In the genomic region with DNA sequence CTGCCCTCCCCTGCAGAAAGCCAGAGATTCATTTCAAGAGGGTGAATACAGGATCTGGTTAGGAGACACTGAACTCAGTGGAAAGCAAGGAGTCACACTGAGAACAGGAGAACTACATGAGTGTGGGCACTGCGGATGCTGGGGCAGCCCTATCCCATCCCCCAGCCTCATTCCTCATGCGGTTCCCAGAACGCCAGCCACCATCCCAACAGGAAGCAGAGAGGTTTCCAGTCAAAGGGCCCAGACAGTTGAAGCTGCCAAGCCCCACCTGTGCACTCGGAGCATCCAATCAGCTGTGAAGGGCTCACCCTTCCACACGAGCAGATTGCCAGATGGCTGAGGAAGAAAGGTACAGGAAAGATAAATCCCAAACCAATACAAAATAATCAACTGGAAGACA, we compare ENCODE assay signal across 30 cellular contexts. TPM values are rescaled to one million over a fixed set of nuclear protein-coding genes. Genes with fewer than 3 reads are reported as not detected.
DNase-seq lines count a peak whose midpoint lies in the region; ATAC-seq, FAIRE-seq and TF ChIP-seq lines count a peak whose summit lies in the region.
"Had no signal": no experiment of that assay in that cellular context is flagged by ENCODE, and none has a peak within 500 bp of the region (broad histone marks: within the 10 kb centered on the region; RNA-seq: fewer than 3 reads in every experiment).

No MANE protein-coding gene starts in this region.

- H3K23ac ChIP-seq in H1 (ENCODE audit: insufficient read length) (no peak overlapping the region), neuronal stem cell (ENCODE audit: low read depth, low read length, poor library complexity) (no peak overlapping the region)

- H2AK5ac ChIP-seq in H1 (ENCODE audit: low read depth, low read length) (no peak overlapping the region), neuronal stem cell (ENCODE audit: low read depth, low read length) (no peak overlapping the region)

- WGBS in H1 (ENCODE audit: extremely low coverage in 1 of 2, insufficient coverage in 1 of 2, insufficient read length in 1 of 2, insufficient replicate concordance in 2 of 2, low coverage in 1 of 2, low lambda C conversion rate in 2 of 2, missing lambda C conversion rate in 1 of 2), 2 experiments, result 81% methylated on average over 5 of the region's 5 CpGs; no CpG with 5 or more reads in 1 of the 2 experiments
- no CpG with 5 or more reads among the region's 5 CpGs for WGBS in neuronal stem cell (ENCODE audit: extremely low coverage in 2 of 2, insufficient read length in 2 of 2, insufficient replicate concordance in 1 of 2), 2 donors

- no peak for TF ChIP-seq CTCF in H1 (IDR thresholded peaks at IDR 0.05; ENCODE audit: control extremely low read depth in 1 of 3, insufficient read depth in 1 of 3, low read depth in 1 of 3, low read length in 3 of 3)

- TF ChIP-seq EP300 in H1 (IDR thresholded peaks at IDR 0.05; ENCODE audit: borderline replicate concordance in 1 of 2, low read depth in 2 of 2, low read length in 2 of 2), result no peak

- no peaks in the 10 kb centered on the region for H3K9me3 ChIP-seq in H1 (ENCODE audit: insufficient read depth in 2 of 2, low read depth in 1 of 2, low read length in 1 of 2)
- no peaks in the 10 kb centered on the region for H3K9me3 ChIP-seq in neuronal stem cell (replicated peaks in 1 of 2; ENCODE audit: control insufficient read depth in 2 of 2, insufficient read depth in 1 of 2, low read depth in 1 of 2, low read length in 2 of 2)
- H3K9me3 ChIP-seq: Caco-2, SJSA1 had no signal

- no peak for ATAC-seq in HG02981 (IDR thresholded peaks at IDR 0.05; ENCODE audit: unreplicated experiment)
- ATAC-seq: GM12878 had no signal

- H2BK15ac ChIP-seq in H1 (ENCODE audit: low read length) (no peak overlapping the region), neuronal stem cell (ENCODE audit: low read length) (no peak overlapping the region)

- POLR2A ChIA-PET in H1 (lab: Charles Lee; ENCODE audit: partially characterized antibody), result interaction anchor here (0.6 to 1.0 kb wide), 2 partner anchors 14 to 744 kb away, joined by 3 to 4 read pairs; no protein-coding TSS in a partner anchor

- TF ChIP-seq POLR2A in H1 (IDR thresholded peaks at IDR 0.05; ENCODE audit: control extremely low read depth in 1 of 2, low read depth in 2 of 2, low read length in 2 of 2), result no peak

- no peak overlapping the region for H2BK120ac ChIP-seq in H1 (replicated peaks; ENCODE audit: low read depth, low read length)
- no peak overlapping the region for H2BK120ac ChIP-seq in neuronal stem cell (ENCODE audit: low read depth, low read length)

- no peak overlapping the region for H2BK20ac ChIP-seq in H1 (ENCODE audit: low read length)

- H3K4me3 ChIP-seq in H7 (ENCODE audit: insufficient read depth, low read depth, low read length), result no peak overlapping the region
- H3K4me3 ChIP-seq in H1 (ENCODE audit: extremely low read depth in 1 of 4, insufficient read depth in 2 of 4, low read depth in 3 of 4, low read length in 4 of 4), result no peak overlapping the region
- no peak overlapping the region for H3K4me3 ChIP-seq in neuronal stem cell (ENCODE audit: low read length in 2 of 2)
- H3K4me3 ChIP-seq: GM12878, PC-9, SJSA1 had no signal

- CTCF ChIA-PET in H1 (lab: Charles Lee; ENCODE audit: partially characterized antibody), result no interaction called here

- DNase-seq in H7 (peak; percentile 52), NCI-H2171 (lab: John Stamatoyannopoulos, UW) (peak; percentile 80), H1 (ENCODE audit: low read depth in 1 of 2, low spot score in 2 of 2) (no peak), neuronal stem cell (ENCODE audit: low spot score) (no peak), D341Med (ENCODE audit: low spot score) (no peak)
- no peak for DNase-seq in stimulated activated CD4-positive, alpha-beta T cell treated with anti-CD3 and anti-CD28 coated beads, Interleukin-4, amount 100 ng/mL, for 24 hours
- DNase-seq: C1 segment of cervical spinal cord; Caco-2; CD4-positive, alpha-beta memory T cell; DMS 273 treated with DMSO at 0.1 percent for 48 hours; DMS79; EL; GDM1; KBM-7; MV-4-11; NCI-H1105; NCI-H146; NCI-H1930; NCI-H2107; NCI-H446 treated with DMSO at 0.1 percent for 48 hours; NCI-H82; NK-92 treated with Interleukin-12 subunit alpha and Interleukin-12 subunit beta, amount 100 ng/mL, for 24 hours; PC-9; Right ventricle myocardium superior had no signal

- no peak for TF ChIP-seq RAD21 in H1 (IDR thresholded peaks at IDR 0.05 in 1 of 2, conservative IDR thresholded peaks at IDR 0.05 in 1 of 2; ENCODE audit: low read depth in 2 of 2, low read length in 2 of 2)

- no peak overlapping the region for H3K4ac ChIP-seq in H1 (replicated peaks; ENCODE audit: insufficient read length, low read depth, low read length)
- H3K4ac ChIP-seq in neuronal stem cell (ENCODE audit: low read length), result no peak overlapping the region

- no peak overlapping the region for H2BK12ac ChIP-seq in H1 (ENCODE audit: low read depth, low read length)
- no peak overlapping the region for H2BK12ac ChIP-seq in neuronal stem cell (ENCODE audit: low read length)

- H2AFZ ChIP-seq in H1 (ENCODE audit: low read length) (peak overlapping the region; percentile 64; the same call in 1 of the 2 replicates), neuronal stem cell (ENCODE audit: low read length) (no peak overlapping the region)
- H2AFZ ChIP-seq: PC-9 had no signal

- H2BK5ac ChIP-seq in H1 (ENCODE audit: low read depth, low read length) (no peak overlapping the region), neuronal stem cell (ENCODE audit: low read length) (no peak overlapping the region)

- H4K20me1 ChIP-seq in H1 (replicated peaks in 1 of 2; ENCODE audit: control insufficient read depth in 1 of 2, insufficient read depth in 2 of 2, low read length in 2 of 2), result no peaks in the 10 kb centered on the region

- H4K8ac ChIP-seq in H1 (ENCODE audit: extremely low read depth, insufficient read depth, low read length) (no peak overlapping the region; the same call in 1 of the 2 replicates), neuronal stem cell (ENCODE audit: low read depth, low read length) (no peak overlapping the region)

- H3K18ac ChIP-seq in H1 (ENCODE audit: extremely low read depth, low read length) (no peak overlapping the region), neuronal stem cell (ENCODE audit: low read length) (peak overlapping the region; percentile 1)

- no peak overlapping the region for H3K56ac ChIP-seq in H1 (replicated peaks; ENCODE audit: insufficient read length, low read depth, low read length)

- no peaks in the 10 kb centered on the region for H3K36me3 ChIP-seq in H7 (replicated peaks; ENCODE audit: control insufficient read depth, insufficient read depth, low read length)
- H3K36me3 ChIP-seq in H1 (ENCODE audit: control insufficient read depth in 2 of 4, insufficient read depth in 4 of 4, low read length in 3 of 4), result no peaks in the 10 kb centered on the region
- no peaks in the 10 kb centered on the region for H3K36me3 ChIP-seq in neuronal stem cell (replicated peaks in 1 of 2; ENCODE audit: control insufficient read depth in 2 of 2, insufficient read depth in 2 of 2, low read length in 2 of 2)
- H3K36me3 ChIP-seq: SJSA1 had no signal

- FAIRE-seq in H1 (lab: Jason Lieb, UNC), result no peak
- FAIRE-seq: GM12878, H54 had no signal

- H3K4me2 ChIP-seq in H1 (ENCODE audit: insufficient read depth in 1 of 2, low read depth in 2 of 2, low read length in 2 of 2), result no peak overlapping the region
- H3K4me2 ChIP-seq in neuronal stem cell (ENCODE audit: insufficient read depth, low read length, poor library complexity, severe bottlenecking), result no peak overlapping the region
- H3K4me2 ChIP-seq: PC-9 had no signal

- H4K91ac ChIP-seq in H1 (replicated peaks; ENCODE audit: insufficient read length, low read length) (no peak overlapping the region), neuronal stem cell (ENCODE audit: low read depth, low read length, poor library complexity) (no peak overlapping the region)

- no peaks in the 10 kb centered on the region for H3K79me2 ChIP-seq in H1 (ENCODE audit: control insufficient read depth in 1 of 2, insufficient read depth in 2 of 2, low read length in 2 of 2)

- no peak overlapping the region for H3K27ac ChIP-seq in H1 (ENCODE audit: low read depth, low read length)
- H3K27ac ChIP-seq in neuronal stem cell (replicated peaks; ENCODE audit: low read length), result no peak overlapping the region
- H3K27ac ChIP-seq: PC-9, SJSA1 had no signal

- H3K9ac ChIP-seq in H1 (replicated peaks in 1 of 4; ENCODE audit: extremely low read depth in 1 of 4, low read depth in 3 of 4, low read length in 3 of 4), result no peak overlapping the region
- no peak overlapping the region for H3K9ac ChIP-seq in neuronal stem cell (ENCODE audit: low read depth, low read length, poor library complexity)

- H3K4me1 ChIP-seq in H1 (replicated peaks in 1 of 4; ENCODE audit: control insufficient read depth in 3 of 4, insufficient read depth in 4 of 4, low read length in 3 of 4) (peaks cover 0 to 7% (median 2%) of the 10 kb centered on the region in 4 experiments; a peak in 2 of 7 replicates), neuronal stem cell (ENCODE audit: control insufficient read depth in 2 of 2, insufficient read depth in 1 of 2, low read depth in 1 of 2, low read length in 2 of 2) (peaks cover 0 to 7% of the 10 kb centered on the region in 2 donors)
- H3K4me1 ChIP-seq: Caco-2 had no signal

- H3K14ac ChIP-seq in H1 (ENCODE audit: insufficient read length) (no peak overlapping the region), neuronal stem cell (ENCODE audit: low read length) (no peak overlapping the region)

- H3K27me3 ChIP-seq in H7 (ENCODE audit: control insufficient read depth, insufficient read depth, low read length) (no peaks in the 10 kb centered on the region), H1 (replicated peaks in 1 of 4; ENCODE audit: control insufficient read depth in 3 of 4, extremely low read depth in 1 of 4, insufficient read depth in 3 of 4, low read length in 3 of 4) (no peaks in the 10 kb centered on the region), neuronal stem cell (ENCODE audit: control insufficient read depth in 3 of 3, insufficient read depth in 3 of 3, low read depth in 1 of 3, low read length in 3 of 3) (no peaks in the 10 kb centered on the region)
- H3K27me3 ChIP-seq: SJSA1 had no signal

- H3K23me2 ChIP-seq in H1 (ENCODE audit: low read depth, low read length), result no peaks in the 10 kb centered on the region

- no peaks in the 10 kb centered on the region for H3K79me1 ChIP-seq in H1 (ENCODE audit: low read depth, low read length)
- H3K79me1 ChIP-seq in neuronal stem cell (ENCODE audit: low read depth, low read length), result no peaks in the 10 kb centered on the region

- peak overlapping the region; percentile 38 for H4K5ac ChIP-seq in H1 (ENCODE audit: insufficient read length, low read depth, low read length)

RNA-seq across cellular contexts. Expression of a gene that starts 15.2 kb away (rescaled TPM):
- total RNA-seq in H7 (2014; rRNA removed; shearing (Covaris generic)), result 29.6 and 34.2 TPM in 2 replicates
- 21.9 and 23.5 TPM in 2 replicates for total RNA-seq in H1 (2021; fragmentation: NEBNext Ultra II Directional; extraction: Animal tissue kit (Norgen Biotek cat#: 25700))
- polyA plus RNA-seq in H1 (2011; rRNA removed), result 18.9 and 25.8 TPM in 2 replicates
- 31.2 TPM for polyA plus RNA-seq in H1 (2011; cell fraction: cytosol; rRNA removed)
- 25.0 TPM for polyA plus RNA-seq in H1 (2011; cell fraction: nucleus; rRNA removed)
- polyA plus RNA-seq in H1 (2012, experiment 1 of 2), result 24.7 to 33.4 TPM (median 28.0 TPM) in 4 replicates
- 3.5 TPM for polyA plus RNA-seq in H1 (2012, experiment 2 of 2)
- polyA plus RNA-seq in H1 (2013, experiment 1 of 2), result 28.4 TPM
- 38.6 TPM for polyA plus RNA-seq in H1 (2013, experiment 2 of 2)
- polyA minus RNA-seq in H1 (2011; rRNA and poly(A)+ RNA removed), result 37.5 and 68.5 TPM in 2 replicates
- 25.4 TPM for polyA minus RNA-seq in H1 (2011; cell fraction: cytosol; rRNA and poly(A)+ RNA removed)
- 14.9 TPM for polyA minus RNA-seq in H1 (2011; cell fraction: nucleus; rRNA and poly(A)+ RNA removed)
- 7.3 TPM for polyA plus RNA-seq in neuronal stem cell (2013, experiment 1 of 2)
- 7.2 TPM for polyA plus RNA-seq in neuronal stem cell (2013, experiment 2 of 2)

RNA-seq across cellular contexts. Expression of a gene that starts 50.7 kb away (rescaled TPM):
- total RNA-seq in H7 (2014; rRNA removed; shearing (Covaris generic)), result 0.21 TPM in 1 of 2 replicates, not detected in the other
- total RNA-seq in H1 (2021; fragmentation: NEBNext Ultra II Directional; extraction: Animal tissue kit (Norgen Biotek cat#: 25700)), result 0.08 and 0.11 TPM in 2 replicates
- 0.03 and 0.09 TPM in 2 replicates for polyA plus RNA-seq in H1 (2011; rRNA removed)
- polyA plus RNA-seq in H1 (2011; cell fraction: cytosol; rRNA removed), result 0.05 TPM
- polyA plus RNA-seq in H1 (2011; cell fraction: nucleus; rRNA removed), result 0.09 TPM
- polyA plus RNA-seq in H1 (2012, experiment 1 of 2), result 0.14 to 0.17 TPM in 2 of 4 replicates, not detected in the others
- polyA plus RNA-seq in H1 (2012, experiment 2 of 2), result not detected
- polyA plus RNA-seq in H1 (2013, experiment 1 of 2), result 0.04 TPM
- 0.06 TPM for polyA plus RNA-seq in H1 (2013, experiment 2 of 2)
- 0.05 and 0.06 TPM in 2 replicates for polyA minus RNA-seq in H1 (2011; rRNA and poly(A)+ RNA removed)
- not detected for polyA minus RNA-seq in H1 (2011; cell fraction: cytosol; rRNA and poly(A)+ RNA removed)
- not detected for polyA minus RNA-seq in H1 (2011; cell fraction: nucleus; rRNA and poly(A)+ RNA removed)
- not detected for polyA plus RNA-seq in neuronal stem cell (2013, experiment 1 of 2)
- not detected for polyA plus RNA-seq in neuronal stem cell (2013, experiment 2 of 2)
- total RNA-seq: Caco-2; CD4-positive, alpha-beta memory T cell; GM12878; LHCN-M2; MCF 10A; PC-9; Right ventricle myocardium superior; SJSA1 had no signal
- polyA plus RNA-seq: GM12878 had no signal

Comparison
In these comparisons a context has a peak if more than half of its experiments do, and no peak if none do; other contexts are left out.
1. DNase-seq: peak in H7 (single experiment) and NCI-H2171 (single experiment); none in H1 (0 of 2), neuronal stem cell (single experiment), D341Med (single experiment) and stimulated activated CD4-positive, alpha-beta T cell treated with anti-CD3 and anti-CD28 coated beads, Interleukin-4, amount 100 ng/mL, for 24 hours (single experiment).